Comparison of ENCODE assay signal across 8 cellular contexts in genomic region chr11:66222358-66223149, GRCh38. TPM values are rescaled to one million over a fixed set of nuclear protein-coding genes. Genes with fewer than 3 reads are reported as not detected.
DNase-seq lines count a peak whose midpoint lies in the region; ATAC-seq, FAIRE-seq and TF ChIP-seq lines count a peak whose summit lies in the region.

No MANE protein-coding gene starts in this region.

- peak in 1 of 2 donors; percentile 71 for TF ChIP-seq EP300 in tibial nerve (IDR thresholded peaks at IDR 0.05)

- ATAC-seq in HG02610 (IDR thresholded peaks at IDR 0.05; ENCODE audit: unreplicated experiment), result peak; percentile 80

- H3K4me3 Mint-ChIP-seq in osteocyte (ENCODE audit: unreplicated experiment), result no peak overlapping the region

- H3K27me3 Mint-ChIP-seq in osteocyte (ENCODE audit: unreplicated experiment), result no peaks in the 10 kb centered on the region

- TF ChIP-seq CTCF in GM12864 (IDR thresholded peaks at IDR 0.05; ENCODE audit: low read depth, low read length, missing control alignments) (peak; percentile 100), osteocyte (IDR thresholded peaks at IDR 0.05) (peak; percentile 99), tibial nerve (IDR thresholded peaks at IDR 0.05) (peak; percentile 99 to 100 (median 99))

- WGBS in tibial nerve, 2 donors, result 21 to 23% methylated on average over 21 of the region's 21 CpGs

- H3K9me3 Mint-ChIP-seq in osteocyte (ENCODE audit: unreplicated experiment), result no peaks in the 10 kb centered on the region

- H3K4me1 Mint-ChIP-seq in osteocyte (ENCODE audit: unreplicated experiment), result peaks cover 1% of the 10 kb centered on the region

- H3K27ac ChIP-seq in SJSA1, result no peak overlapping the region
- peak overlapping the region in 1 of 4 donors; percentile 16 for H3K27ac ChIP-seq in tibial nerve

- peaks cover 31% of the 10 kb centered on the region for H3K36me3 Mint-ChIP-seq in osteocyte (ENCODE audit: unreplicated experiment)

- H3K9me3 ChIP-seq in SJSA1 (replicated peaks) (no peaks in the 10 kb centered on the region), tibial nerve (no peaks in the 10 kb centered on the region)

- H3K36me3 ChIP-seq in SJSA1 (peaks cover 81% of the 10 kb centered on the region), tibial nerve (peaks cover 0 to 77% (median 4%) of the 10 kb centered on the region in 3 donors)

- DNase-seq in GM12864 (ENCODE audit: low read depth) (peak; percentile 93), NCI-H1048 (lab: John Stamatoyannopoulos, UW) (peak; percentile 79), SJSA1 (ENCODE audit: low read depth in 1 of 2, low spot score in 2 of 2) (peak; percentile 88 to 96), frontal cortex (ENCODE audit: low spot score in 2 of 2) (peak; percentile 81 to 87), osteocyte (ENCODE audit: extremely low spot score, unreplicated experiment) (peak; percentile 94), tibial nerve (ENCODE audit: low spot score in 2 of 2) (peak; percentile 82 to 92)
- DNase-seq in activated gamma-delta T cell treated with anti-CD3 and anti-CD28 coated beads, Interleukin-2, amount 50 U/mL, for 16 hours (ENCODE audit: low read depth), result peak; percentile 90

- FAIRE-seq in frontal cortex (lab: Jason Lieb, UNC), result no peak

- peak overlapping the region; percentile 2 for H3K27ac Mint-ChIP-seq in osteocyte (ENCODE audit: unreplicated experiment)

- H3K27me3 ChIP-seq in SJSA1 (replicated peaks) (no peaks in the 10 kb centered on the region), tibial nerve (no peaks in the 10 kb centered on the region)

- no peak for TF ChIP-seq POLR2A in tibial nerve (IDR thresholded peaks at IDR 0.05)

- H3K4me3 ChIP-seq in GM12864 (ENCODE audit: low read depth, low read length), result no peak overlapping the region
- no peak overlapping the region for H3K4me3 ChIP-seq in SJSA1
- H3K4me3 ChIP-seq in tibial nerve, result no peak overlapping the region

- peaks cover 4% of the 10 kb centered on the region; the same call in 1 of the 2 replicates for H3K4me1 ChIP-seq in SJSA1 (replicated peaks)
- peaks cover 0 to 3% (median 0%) of the 10 kb centered on the region in 4 donors for H3K4me1 ChIP-seq in tibial nerve

RNA-seq across cellular contexts. Expression of gene KLC2, which starts 34.9 kb away (rescaled TPM):
- 54.1 and 92.6 TPM in 2 replicates for total RNA-seq in SJSA1 (2014; rRNA removed; shearing (Covaris generic))
- total RNA-seq in frontal cortex (21.6 TPM), osteocyte (35.5 and 43.8 TPM in 2 replicates), tibial nerve (10 to 100 TPM; 14.9 to 32.7 (median 23.9) TPM)

RNA-seq across cellular contexts. Expression of gene RAB1B, which starts 45.9 kb away (rescaled TPM):
- 290 and 334 TPM in 2 replicates for total RNA-seq in SJSA1 (2014; rRNA removed; shearing (Covaris generic))
- total RNA-seq in frontal cortex, result 22.8 TPM
- 149 and 150 TPM in 2 replicates for total RNA-seq in osteocyte
- 100 to 1,000 TPM in 2 of 4 donors, 10 to 100 TPM in 2; 76.3 to 144 (median 96.8) TPM for total RNA-seq in tibial nerve

RNA-seq across cellular contexts. Expression of gene CNIH2, which starts 55.4 kb away (rescaled TPM):
- 2.8 and 6.2 TPM in 2 replicates for total RNA-seq in SJSA1 (2014; rRNA removed; shearing (Covaris generic))
- total RNA-seq in frontal cortex (41.6 TPM), osteocyte (3.8 and 5.0 TPM in 2 replicates), tibial nerve (not detected)
